Comparison of ENCODE assay signal across 1 cellular context in genomic region chr10:91206427-91206826, GRCh38.
TF ChIP-seq lines count a peak whose summit lies in the region.

No MANE protein-coding gene starts in this region.

TF ChIP-seq in HepG2, 621 proteins besides CTCF, POLR2A, EP300 and RAD21 (continued from another document and continues in another):
- TF ChIP-seq AKNA (CRISPR knock-in tag; IDR thresholded peaks at IDR 0.05; ENCODE audit: borderline replicate concordance): no peak
- TF ChIP-seq ZNF768 (CRISPR knock-in tag; IDR thresholded peaks at IDR 0.05): no peak
- no peak for TF ChIP-seq BHLHE40 (IDR thresholded peaks at IDR 0.05; ENCODE audit: low read length)
- TF ChIP-seq SAP130 (CRISPR knock-in tag; IDR thresholded peaks at IDR 0.05; ENCODE audit: low read depth): peak; percentile 19; the same call in 1 of the 2 replicates
- no peak for TF ChIP-seq ZNF234 (CRISPR knock-in tag; conservative IDR thresholded peaks at IDR 0.05)
- TF ChIP-seq, protein P1, sequence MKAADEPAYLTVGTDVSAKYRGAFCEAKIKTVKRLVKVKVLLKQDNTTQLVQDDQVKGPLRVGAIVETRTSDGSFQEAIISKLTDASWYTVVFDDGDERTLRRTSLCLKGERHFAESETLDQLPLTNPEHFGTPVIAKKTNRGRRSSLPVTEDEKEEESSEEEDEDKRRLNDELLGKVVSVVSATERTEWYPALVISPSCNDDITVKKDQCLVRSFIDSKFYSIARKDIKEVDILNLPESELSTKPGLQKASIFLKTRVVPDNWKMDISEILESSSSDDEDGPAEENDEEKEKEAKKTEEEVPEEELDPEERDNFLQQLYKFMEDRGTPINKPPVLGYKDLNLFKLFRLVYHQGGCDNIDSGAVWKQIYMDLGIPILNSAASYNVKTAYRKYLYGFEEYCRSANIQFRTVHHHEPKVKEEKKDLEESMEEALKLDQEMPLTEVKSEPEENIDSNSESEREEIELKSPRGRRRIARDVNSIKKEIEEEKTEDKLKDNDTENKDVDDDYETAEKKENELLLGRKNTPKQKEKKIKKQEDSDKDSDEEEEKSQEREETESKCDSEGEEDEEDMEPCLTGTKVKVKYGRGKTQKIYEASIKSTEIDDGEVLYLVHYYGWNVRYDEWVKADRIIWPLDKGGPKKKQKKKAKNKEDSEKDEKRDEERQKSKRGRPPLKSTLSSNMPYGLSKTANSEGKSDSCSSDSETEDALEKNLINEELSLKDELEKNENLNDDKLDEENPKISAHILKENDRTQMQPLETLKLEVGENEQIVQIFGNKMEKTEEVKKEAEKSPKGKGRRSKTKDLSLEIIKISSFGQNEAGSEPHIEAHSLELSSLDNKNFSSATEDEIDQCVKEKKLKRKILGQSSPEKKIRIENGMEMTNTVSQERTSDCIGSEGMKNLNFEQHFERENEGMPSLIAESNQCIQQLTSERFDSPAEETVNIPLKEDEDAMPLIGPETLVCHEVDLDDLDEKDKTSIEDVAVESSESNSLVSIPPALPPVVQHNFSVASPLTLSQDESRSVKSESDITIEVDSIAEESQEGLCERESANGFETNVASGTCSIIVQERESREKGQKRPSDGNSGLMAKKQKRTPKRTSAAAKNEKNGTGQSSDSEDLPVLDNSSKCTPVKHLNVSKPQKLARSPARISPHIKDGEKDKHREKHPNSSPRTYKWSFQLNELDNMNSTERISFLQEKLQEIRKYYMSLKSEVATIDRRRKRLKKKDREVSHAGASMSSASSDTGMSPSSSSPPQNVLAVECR (CRISPR knock-in tag; IDR thresholded peaks at IDR 0.05; ENCODE audit: borderline replicate concordance): no peak
- no peak for TF ChIP-seq ZNF138 (CRISPR knock-in tag; IDR thresholded peaks at IDR 0.05; ENCODE audit: low read depth)
- 0 out of 2 replicates have a peak, but pooled peaks have one; percentile 22 for TF ChIP-seq GATAD2A (CRISPR knock-in tag; IDR thresholded peaks at IDR 0.05)
- TF ChIP-seq STAG1 (CRISPR knock-in tag; IDR thresholded peaks at IDR 0.05): 0 out of 2 replicates have a peak, but pooled peaks have one; percentile 4
- peak; percentile 89; the same call in 1 of the 2 replicates for TF ChIP-seq TEF (CRISPR knock-in tag; IDR thresholded peaks at IDR 0.05)
- no peak for TF ChIP-seq HOXD1 (CRISPR knock-in tag; IDR thresholded peaks at IDR 0.05)
- TF ChIP-seq JUND (CRISPR knock-in tag; IDR thresholded peaks at IDR 0.05): no peak
- no peak for TF ChIP-seq RBM39 (IDR thresholded peaks at IDR 0.05; ENCODE audit: low read depth, low read length, poor library complexity, severe bottlenecking)
- no peak for TF ChIP-seq NFKB2 (CRISPR knock-in tag; IDR thresholded peaks at IDR 0.05; ENCODE audit: borderline replicate concordance)
- TF ChIP-seq, protein P2, sequence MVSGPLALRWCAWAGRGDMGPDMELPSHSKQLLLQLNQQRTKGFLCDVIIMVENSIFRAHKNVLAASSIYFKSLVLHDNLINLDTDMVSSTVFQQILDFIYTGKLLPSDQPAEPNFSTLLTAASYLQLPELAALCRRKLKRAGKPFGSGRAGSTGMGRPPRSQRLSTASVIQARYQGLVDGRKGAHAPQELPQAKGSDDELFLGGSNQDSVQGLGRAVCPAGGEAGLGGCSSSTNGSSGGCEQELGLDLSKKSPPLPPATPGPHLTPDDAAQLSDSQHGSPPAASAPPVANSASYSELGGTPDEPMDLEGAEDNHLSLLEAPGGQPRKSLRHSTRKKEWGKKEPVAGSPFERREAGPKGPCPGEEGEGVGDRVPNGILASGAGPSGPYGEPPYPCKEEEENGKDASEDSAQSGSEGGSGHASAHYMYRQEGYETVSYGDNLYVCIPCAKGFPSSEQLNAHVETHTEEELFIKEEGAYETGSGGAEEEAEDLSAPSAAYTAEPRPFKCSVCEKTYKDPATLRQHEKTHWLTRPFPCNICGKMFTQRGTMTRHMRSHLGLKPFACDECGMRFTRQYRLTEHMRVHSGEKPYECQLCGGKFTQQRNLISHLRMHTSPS (CRISPR knock-in tag; IDR thresholded peaks at IDR 0.05; ENCODE audit: low read depth): no peak
- no peak for TF ChIP-seq ZNF10 (CRISPR knock-in tag; IDR thresholded peaks at IDR 0.05; ENCODE audit: borderline replicate concordance, low read depth)
- TF ChIP-seq MED1 (CRISPR knock-in tag; IDR thresholded peaks at IDR 0.05): 0 out of 2 replicates have a peak, but pooled peaks have one; percentile 10
- TF ChIP-seq ZFP82 (CRISPR knock-in tag; IDR thresholded peaks at IDR 0.05; ENCODE audit: borderline replicate concordance): no peak
- TF ChIP-seq, protein P3, sequence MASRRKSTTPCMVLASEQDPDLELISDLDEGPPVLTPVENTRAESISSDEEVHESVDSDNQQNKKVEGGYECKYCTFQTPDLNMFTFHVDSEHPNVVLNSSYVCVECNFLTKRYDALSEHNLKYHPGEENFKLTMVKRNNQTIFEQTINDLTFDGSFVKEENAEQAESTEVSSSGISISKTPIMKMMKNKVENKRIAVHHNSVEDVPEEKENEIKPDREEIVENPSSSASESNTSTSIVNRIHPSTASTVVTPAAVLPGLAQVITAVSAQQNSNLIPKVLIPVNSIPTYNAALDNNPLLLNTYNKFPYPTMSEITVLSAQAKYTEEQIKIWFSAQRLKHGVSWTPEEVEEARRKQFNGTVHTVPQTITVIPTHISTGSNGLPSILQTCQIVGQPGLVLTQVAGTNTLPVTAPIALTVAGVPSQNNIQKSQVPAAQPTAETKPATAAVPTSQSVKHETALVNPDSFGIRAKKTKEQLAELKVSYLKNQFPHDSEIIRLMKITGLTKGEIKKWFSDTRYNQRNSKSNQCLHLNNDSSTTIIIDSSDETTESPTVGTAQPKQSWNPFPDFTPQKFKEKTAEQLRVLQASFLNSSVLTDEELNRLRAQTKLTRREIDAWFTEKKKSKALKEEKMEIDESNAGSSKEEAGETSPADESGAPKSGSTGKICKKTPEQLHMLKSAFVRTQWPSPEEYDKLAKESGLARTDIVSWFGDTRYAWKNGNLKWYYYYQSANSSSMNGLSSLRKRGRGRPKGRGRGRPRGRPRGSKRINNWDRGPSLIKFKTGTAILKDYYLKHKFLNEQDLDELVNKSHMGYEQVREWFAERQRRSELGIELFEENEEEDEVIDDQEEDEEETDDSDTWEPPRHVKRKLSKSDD (CRISPR knock-in tag; IDR thresholded peaks at IDR 0.05; ENCODE audit: low read depth): no peak
- TF ChIP-seq JUN (CRISPR knock-in tag; IDR thresholded peaks at IDR 0.05): no peak
- no peak for TF ChIP-seq HMGXB4 (CRISPR knock-in tag; IDR thresholded peaks at IDR 0.05; ENCODE audit: borderline replicate concordance in 1 of 2, low read depth in 1 of 2)
- TF ChIP-seq ZBTB34 (CRISPR knock-in tag; IDR thresholded peaks at IDR 0.05): 0 out of 2 replicates have a peak, but pooled peaks have one; percentile 42
- no peak for TF ChIP-seq SMYD3 (CRISPR knock-in tag; IDR thresholded peaks at IDR 0.05)
- no peak for TF ChIP-seq MBNL3 (CRISPR knock-in tag; conservative IDR thresholded peaks at IDR 0.05)
- peak; percentile 24; the same call in 1 of the 2 replicates for TF ChIP-seq HMG20A (CRISPR knock-in tag; IDR thresholded peaks at IDR 0.05; ENCODE audit: borderline replicate concordance)
- TF ChIP-seq ARID5B (CRISPR knock-in tag; IDR thresholded peaks at IDR 0.05): 0 out of 2 replicates have a peak, but pooled peaks have one; percentile 18
- TF ChIP-seq ZNF263 (CRISPR knock-in tag; IDR thresholded peaks at IDR 0.05): no peak
- TF ChIP-seq ZSCAN29 (CRISPR knock-in tag; conservative IDR thresholded peaks at IDR 0.05): no peak
- peak; percentile 25; the same call in 1 of the 2 replicates for TF ChIP-seq SALL1 (CRISPR knock-in tag; IDR thresholded peaks at IDR 0.05)
- TF ChIP-seq ZSCAN22 (CRISPR knock-in tag; IDR thresholded peaks at IDR 0.05): no peak
- no peak for TF ChIP-seq GPBP1L1 (CRISPR knock-in tag; IDR thresholded peaks at IDR 0.05)
- no peak for TF ChIP-seq ZNF260 (CRISPR knock-in tag; IDR thresholded peaks at IDR 0.05; ENCODE audit: borderline replicate concordance, low read depth)
- TF ChIP-seq RBM22 (optimal IDR thresholded peaks at IDR 0.05; ENCODE audit: low read length): no peak
- TF ChIP-seq REXO4 (CRISPR knock-in tag; IDR thresholded peaks at IDR 0.05; ENCODE audit: borderline replicate concordance): no peak
